8 cellular contexts compared by ENCODE assay signal in the genomic region with DNA sequence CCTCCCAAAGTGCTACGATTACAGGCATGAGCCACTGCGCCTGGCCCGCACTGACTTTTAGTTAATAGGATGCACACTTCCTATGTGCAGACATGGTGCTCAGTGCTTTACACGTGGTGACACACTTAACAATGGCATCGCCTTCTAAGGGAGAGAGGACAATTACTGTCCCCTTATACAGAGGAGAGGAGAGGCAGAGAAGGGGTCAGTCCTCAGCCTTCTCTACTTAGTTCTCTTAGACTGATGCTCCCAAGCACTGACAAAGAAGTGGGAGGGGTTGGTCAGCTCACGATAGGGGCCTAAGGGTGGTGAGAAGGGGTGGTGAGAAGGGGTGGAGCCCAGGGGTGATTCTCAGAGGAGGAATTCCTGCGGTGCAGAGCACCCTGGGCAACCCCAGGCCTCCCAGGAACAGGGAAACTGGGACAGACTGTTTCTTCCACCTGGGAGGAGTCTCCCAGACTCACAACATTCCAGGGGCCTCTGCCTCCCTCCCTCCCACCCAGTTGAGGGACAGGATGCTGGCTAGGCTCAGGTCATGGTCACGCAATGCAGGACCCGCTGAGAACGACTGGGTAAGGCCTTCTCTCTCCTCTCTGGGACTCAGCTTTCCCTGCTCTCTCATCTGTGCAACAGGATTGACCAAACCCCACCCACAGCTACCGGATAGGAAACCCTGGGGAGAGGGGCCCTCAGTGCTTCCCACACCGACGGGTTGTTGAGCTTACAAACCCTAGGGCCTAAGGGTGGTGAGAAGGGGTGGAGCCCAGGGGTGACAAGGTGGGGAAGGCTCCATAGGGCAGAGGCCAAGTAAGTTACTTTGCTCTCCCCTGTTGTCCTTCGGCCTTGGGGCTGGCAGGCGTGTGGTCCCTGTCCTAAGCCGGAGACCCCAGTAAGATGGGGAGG. TPM values are rescaled to one million over a fixed set of nuclear protein-coding genes. Genes with fewer than 3 reads are reported as not detected.
DNase-seq lines count a peak whose midpoint lies in the region; ATAC-seq and TF ChIP-seq lines count a peak whose summit lies in the region.

No MANE protein-coding gene starts in this region.

- H3K9me3 ChIP-seq in ES-I3 (ENCODE audit: control insufficient read depth, insufficient read depth, low read length) (no peaks in the 10 kb centered on the region), MG63 (no peaks in the 10 kb centered on the region), right lobe of liver (no peaks in the 10 kb centered on the region), thyroid gland (no peaks in the 10 kb centered on the region)

- H3K27ac ChIP-seq in right lobe of liver = no peak overlapping the region
- H3K27ac ChIP-seq in thyroid gland = peak overlapping the region in 2 of 3 donors; percentile 85 to 96

- in situ Hi-C loops in astrocyte of the cerebellum (cut with HindIII; ENCODE audit: low sequenced_read_pairs) = no loop called here

- peaks cover 10% of the 10 kb centered on the region for H3K4me1 ChIP-seq in ES-I3 (ENCODE audit: insufficient read depth, low read length)
- peaks cover 0 to 18% (median 4%) of the 10 kb centered on the region in 4 donors for H3K4me1 ChIP-seq in right lobe of liver
- peaks cover 14 to 28% of the 10 kb centered on the region in 2 donors for H3K4me1 ChIP-seq in thyroid gland

- H3K27me3 ChIP-seq in MG63 (no peaks in the 10 kb centered on the region), right lobe of liver (no peaks in the 10 kb centered on the region), thyroid gland (no peaks in the 10 kb centered on the region)

- 34% methylated on average over 11 of the region's 16 CpGs for WGBS in right lobe of liver (ENCODE audit: insufficient coverage, low coverage, low lambda C conversion rate, missing lambda C conversion rate)
- WGBS in thyroid gland, 2 donors = 35 to 40% methylated on average over 11 of the region's 16 CpGs

- no peak for TF ChIP-seq POLR2A in right lobe of liver (IDR thresholded peaks at IDR 0.05)
- TF ChIP-seq POLR2A in thyroid gland (IDR thresholded peaks at IDR 0.05) = no peak

- no peak for TF ChIP-seq CTCF in astrocyte of the cerebellum (IDR thresholded peaks at IDR 0.05; ENCODE audit: low read depth, low read length, missing control alignments)
- TF ChIP-seq CTCF in right lobe of liver (IDR thresholded peaks at IDR 0.05) = no peak
- TF ChIP-seq CTCF in thyroid gland (IDR thresholded peaks at IDR 0.05) = no peak

- DNase-seq in MG63 (peak; percentile 41), astrocyte of the cerebellum (ENCODE audit: low read depth) (no peak), right lobe of liver (no peak), thyroid gland (peak; percentile 47 to 52), NCI-H69 (lab: John Stamatoyannopoulos, UW) (no peak)
- no peak for DNase-seq in activated effector memory CD4-positive, alpha-beta T cell treated with anti-CD3 and anti-CD28 coated beads, Interleukin-2, amount 50 U/mL, for 16 hours

- no peaks in the 10 kb centered on the region for H3K36me3 ChIP-seq in ES-I3 (ENCODE audit: insufficient read depth, low read length)
- peaks cover 40% of the 10 kb centered on the region for H3K36me3 ChIP-seq in MG63
- H3K36me3 ChIP-seq in right lobe of liver = no peaks in the 10 kb centered on the region
- H3K36me3 ChIP-seq in thyroid gland = no peaks in the 10 kb centered on the region

- peak overlapping the region; percentile 82; the same call in 1 of the 2 replicates for H3K9ac ChIP-seq in ES-I3 (ENCODE audit: low read depth, low read length)

- no peak for ATAC-seq in right lobe of liver
- ATAC-seq in HG02981 (IDR thresholded peaks at IDR 0.05; ENCODE audit: unreplicated experiment) = no peak

- intact Hi-C loops in right lobe of liver (cut with DNase I) (no loop called here), thyroid gland (cut with DNase I) (no loop called here)

- H3K4me3 ChIP-seq in MG63 (peak overlapping the region; percentile 94), astrocyte of the cerebellum (ENCODE audit: low read depth, low read length) (peak overlapping the region; percentile 82), right lobe of liver (peak overlapping the region; percentile 85 to 96 (median 95)), thyroid gland (replicated peaks in 1 of 3) (peak overlapping the region; percentile 88 to 93 (median 92))

RNA-seq across cellular contexts. Expression of gene TPRA1, which starts 1.6 kb away (rescaled TPM):
- total RNA-seq in MG63 (2014; rRNA removed; shearing (Covaris generic); ENCODE audit: low replicate concordance) = 80.4 and 91.4 TPM in 2 replicates
- total RNA-seq in right lobe of liver (10 to 100 TPM; 13.9 to 25.9 (median 23.3) TPM), thyroid gland (10 to 100 TPM; 36.2 to 47.5 (median 43.2) TPM)

RNA-seq across cellular contexts. Expression of gene MCM2, which starts 9.3 kb away (rescaled TPM):
- total RNA-seq in MG63 (2014; rRNA removed; shearing (Covaris generic); ENCODE audit: low replicate concordance) = 152 and 177 TPM in 2 replicates
- total RNA-seq in right lobe of liver (10 to 100 TPM in 2 of 6 experiments, 1 to 10 TPM in 4; 1.6 to 25.3 (median 3.2) TPM), thyroid gland (10 to 100 TPM in 1 of 4 donors, 1 to 10 TPM in 3; 7.5 to 15.1 (median 9.5) TPM)

RNA-seq across cellular contexts. Expression of gene PODXL2, which starts 40.1 kb away (rescaled TPM):
- total RNA-seq in MG63 (2014; rRNA removed; shearing (Covaris generic); ENCODE audit: low replicate concordance) = 70.4 and 84.7 TPM in 2 replicates
- total RNA-seq in right lobe of liver (1 to 10 TPM in 1 of 6 experiments, under 1 TPM in 5; 0.19 to 1.6 (median 0.63) TPM), thyroid gland (1 to 10 TPM; 3.2 to 9.4 (median 8.0) TPM)

Comparison
In these comparisons a context has a peak if more than half of its experiments do, and no peak if none do; other contexts are left out.
1. DNase-seq: peak in MG63 (single experiment) and thyroid gland (2 of 2); none in astrocyte of the cerebellum (single experiment), right lobe of liver (0 of 3), activated effector memory CD4-positive, alpha-beta T cell treated with anti-CD3 and anti-CD28 coated beads, Interleukin-2, amount 50 U/mL, for 16 hours (single experiment) and NCI-H69 (single experiment).
2. H3K27ac ChIP-seq: peak in thyroid gland (2 of 3); none in right lobe of liver (0 of 3).
3. Peak in every context shown above with its lines, with median percentiles within 50 percentile points of each other: H3K4me3 ChIP-seq.